In genomic region chr7:157462840-157463239, GRCh38 we compare ENCODE assay signal across 25 cellular contexts.
DNase-seq lines count a peak whose midpoint lies in the region; ATAC-seq and TF ChIP-seq lines count a peak whose summit lies in the region.
"Had no signal": no experiment of that assay in that cellular context is flagged by ENCODE, and none has a peak within 500 bp of the region (broad histone marks: within the 10 kb centered on the region; RNA-seq: fewer than 3 reads in every experiment).

No MANE protein-coding gene starts in this region.

- TF ChIP-seq CTCF in WERI-Rb-1 (IDR thresholded peaks at IDR 0.05; ENCODE audit: low read depth, low read length) = no peak

- DNase-seq in NOMO-1 treated with DMSO at 0.1 percent for 48 hours (lab: John Stamatoyannopoulos, UW; ENCODE audit: unreplicated experiment) (peak; percentile 27), NOMO-1 (lab: John Stamatoyannopoulos, UW; ENCODE audit: unreplicated experiment in 2 of 2) (no peak), T-cell (peak in 1 of 34 experiments; percentile 17), NCI-H1930 (lab: John Stamatoyannopoulos, UW) (no peak), WERI-Rb-1 (no peak)
- no peak for DNase-seq in naive thymus-derived CD8-positive, alpha-beta T cell
- DNase-seq: activated CD4-positive, alpha-beta T cell treated with anti-CD3 and anti-CD28 coated beads for 1 hour; activated T-cell treated with anti-CD3 and anti-CD28 coated beads, Interleukin-2, amount 50 U/mL, for 4 hours; caudate nucleus; GDM1; mesendoderm; NCI-H82; stimulated activated CD4-positive, alpha-beta T cell treated with anti-CD3 and anti-CD28 coated beads, Interleukin-4, amount 100 ng/mL, for 4 hours; T1000 had no signal

- H3K27ac ChIP-seq in BLaER1 treated with 17β-estradiol and CSF1 and Interleukin-3, amounts not matched to agents 10 nM and 100 nM = no peak overlapping the region
- H3K27ac ChIP-seq in WERI-Rb-1 = no peak overlapping the region
- H3K27ac ChIP-seq: gastroesophageal sphincter, SK-N-MC, upper lobe of right lung had no signal

- H3K9me3 Mint-ChIP-seq in T-cell = no peaks in the 10 kb centered on the region
- H3K9me3 Mint-ChIP-seq in naive thymus-derived CD8-positive, alpha-beta T cell = no peaks in the 10 kb centered on the region
- H3K9me3 Mint-ChIP-seq: activated T-cell treated with anti-CD3 and anti-CD28 coated beads, Interleukin-2, amount 50 U/mL, for 4 hours; nephron had no signal

- H3K36me3 ChIP-seq in BLaER1 treated with 17β-estradiol and CSF1 and Interleukin-3, amounts not matched to agents 10 nM and 100 nM = no peaks in the 10 kb centered on the region
- no peaks in the 10 kb centered on the region for H3K36me3 ChIP-seq in WERI-Rb-1
- H3K36me3 ChIP-seq: gastroesophageal sphincter, upper lobe of right lung had no signal

- no peaks in the 10 kb centered on the region; a peak in 1 of 22 replicates for H4K20me1 ChIP-seq in BLaER1 treated with 17β-estradiol and CSF1 and Interleukin-3, amounts not matched to agents 10 nM and 100 nM

- CTCF ChIA-PET in T-cell (lab: Charles Lee) = no interaction called here

- H3K9me3 ChIP-seq in BLaER1 treated with 17β-estradiol and CSF1 and Interleukin-3, amounts not matched to agents 10 nM and 100 nM (replicated peaks in 1 of 11) = no peaks in the 10 kb centered on the region
- H3K9me3 ChIP-seq in WERI-Rb-1 (ENCODE audit: severe bottlenecking) = no peaks in the 10 kb centered on the region
- H3K9me3 ChIP-seq: gastroesophageal sphincter, upper lobe of right lung had no signal

- peaks cover 0 to 15% (median 9%) of the 10 kb centered on the region in 10 experiments; a peak in 12 of 20 replicates for H3K4me1 ChIP-seq in BLaER1 treated with 17β-estradiol and CSF1 and Interleukin-3, amounts not matched to agents 10 nM and 100 nM
- H3K4me1 ChIP-seq: upper lobe of right lung had no signal

- peak overlapping the region in 8 of 11 experiments; percentile 13 to 52 (median 32); a peak in 11 of 22 replicates for H3K4me2 ChIP-seq in BLaER1 treated with 17β-estradiol and CSF1 and Interleukin-3, amounts not matched to agents 10 nM and 100 nM
- H3K4me2 ChIP-seq: smooth muscle cell had no signal

- H3K27ac Mint-ChIP-seq in T-cell = peak overlapping the region; percentile 84 to 90
- peak overlapping the region in 9 of 10 donors; percentile 7 to 87 (median 48) for H3K27ac Mint-ChIP-seq in naive thymus-derived CD8-positive, alpha-beta T cell
- H3K27ac Mint-ChIP-seq: B cell had no signal

- peaks cover 0 to under 1% of the 10 kb centered on the region in 2 donors for H3K27me3 Mint-ChIP-seq in T-cell
- H3K27me3 Mint-ChIP-seq in naive thymus-derived CD8-positive, alpha-beta T cell = peaks cover 0 to 4% (median 0%) of the 10 kb centered on the region in 5 donors

- no peak overlapping the region; a peak in 2 of 22 replicates for H3K9ac ChIP-seq in BLaER1 treated with 17β-estradiol and CSF1 and Interleukin-3, amounts not matched to agents 10 nM and 100 nM

- peak overlapping the region in 1 of 3 donors; percentile 20 for H3K4me3 Mint-ChIP-seq in T-cell
- peak overlapping the region in 4 of 10 donors; percentile 4 to 59 (median 38) for H3K4me3 Mint-ChIP-seq in naive thymus-derived CD8-positive, alpha-beta T cell
- H3K4me3 Mint-ChIP-seq: activated T-cell treated with anti-CD3 and anti-CD28 coated beads, Interleukin-2, amount 50 U/mL, for 4 hours; B cell; nephron had no signal

- H3K4me3 ChIP-seq in BLaER1 treated with 17β-estradiol and CSF1 and Interleukin-3, amounts not matched to agents 10 nM and 100 nM = no peak overlapping the region
- no peak overlapping the region for H3K4me3 ChIP-seq in WERI-Rb-1 (ENCODE audit: low read depth, low read length)
- H3K4me3 ChIP-seq: gastroesophageal sphincter, GM12878, SK-N-MC, smooth muscle cell, upper lobe of right lung had no signal

- no peaks in the 10 kb centered on the region for H3K36me3 Mint-ChIP-seq in T-cell
- no peaks in the 10 kb centered on the region for H3K36me3 Mint-ChIP-seq in naive thymus-derived CD8-positive, alpha-beta T cell

- H3K4me1 Mint-ChIP-seq in T-cell = peaks cover 12 to 21% (median 15%) of the 10 kb centered on the region in 3 donors
- peaks cover 11 to 29% (median 19%) of the 10 kb centered on the region in 4 donors for H3K4me1 Mint-ChIP-seq in naive thymus-derived CD8-positive, alpha-beta T cell
- H3K4me1 Mint-ChIP-seq: B cell had no signal

- POLR2A ChIA-PET in T-cell (lab: Charles Lee) = no interaction called here
- POLR2A ChIA-PET in naive thymus-derived CD8-positive, alpha-beta T cell (lab: Charles Lee) = interaction anchor here (0.6 to 2.0 kb wide), 2 partner anchors 8 to 11 kb away, joined by 3 to 15 read pairs; no protein-coding TSS in a partner anchor

- ATAC-seq in T-cell (replicated peaks in 1 of 4) = peak in 3 of 4 experiments; percentile 11 to 53 (median 43)
- ATAC-seq in naive thymus-derived CD8-positive, alpha-beta T cell = no peak
- no peak for ATAC-seq in GM21526 (IDR thresholded peaks at IDR 0.05; ENCODE audit: low FRiP score, unreplicated experiment)
- ATAC-seq: gastroesophageal sphincter, GM12878, HCT116, HepG2, upper lobe of right lung had no signal

- H3K27me3 ChIP-seq in BLaER1 treated with 17β-estradiol and CSF1 and Interleukin-3, amounts not matched to agents 10 nM and 100 nM = no peaks in the 10 kb centered on the region
- H3K27me3 ChIP-seq in WERI-Rb-1 (ENCODE audit: insufficient read depth, low read depth, severe bottlenecking) = no peaks in the 10 kb centered on the region

Comparison
In these comparisons a context has a peak if more than half of its experiments do, and no peak if none do; other contexts are left out.
1. ATAC-seq: peak in T-cell (3 of 4); none in naive thymus-derived CD8-positive, alpha-beta T cell (0 of 2) and GM21526 (single experiment).